In the genomic region with DNA sequence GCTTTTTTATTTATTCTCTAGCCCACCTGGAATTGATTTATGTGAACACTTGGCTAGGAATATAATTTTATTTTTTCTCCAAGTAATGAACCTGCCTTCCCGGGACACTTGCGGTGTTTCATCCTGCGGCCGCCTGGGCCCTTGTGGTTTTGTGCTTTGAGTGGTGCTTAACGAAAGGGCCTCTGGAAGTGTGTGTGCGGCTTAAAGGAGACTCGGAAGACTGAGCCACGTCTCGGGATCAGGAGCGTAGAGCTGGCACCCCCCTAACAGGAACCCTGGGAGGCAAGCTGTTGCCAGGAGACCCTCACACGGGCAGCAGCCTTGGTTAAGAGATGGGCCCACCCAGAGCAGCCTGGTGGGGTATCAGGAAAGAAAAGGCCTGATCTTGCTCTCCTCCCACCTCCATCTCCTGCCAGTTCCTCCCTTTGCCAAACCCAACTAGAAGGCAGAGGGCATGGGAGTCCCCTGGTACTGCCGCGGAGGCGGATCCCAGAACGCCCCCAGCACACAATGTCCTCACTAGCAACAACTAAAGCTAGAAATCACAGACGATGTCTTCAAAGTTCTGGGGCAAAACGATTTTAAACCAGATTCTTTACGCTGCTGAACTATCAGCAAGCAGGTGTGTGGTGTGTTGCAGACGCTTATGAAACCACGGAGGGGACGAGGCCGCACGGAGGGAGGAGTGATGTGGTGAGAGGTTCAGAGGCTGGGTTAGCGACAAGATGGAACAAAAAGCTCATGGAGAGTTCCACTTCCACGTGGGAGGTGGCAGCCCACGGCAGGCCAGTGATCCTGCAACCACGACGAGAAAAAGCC, we compare ENCODE assay signal across 15 cellular contexts.
DNase-seq lines count a peak whose midpoint lies in the region; ATAC-seq and TF ChIP-seq lines count a peak whose summit lies in the region.
"Had no signal": no experiment of that assay in that cellular context is flagged by ENCODE, and none has a peak within 500 bp of the region (broad histone marks: within the 10 kb centered on the region; RNA-seq: fewer than 3 reads in every experiment).

No MANE protein-coding gene starts in this region.

- H3K9me3 ChIP-seq in hepatocyte (ENCODE audit: low read depth) = no peaks in the 10 kb centered on the region
- H3K9me3 ChIP-seq: ovary, testis had no signal

- peaks cover 9% of the 10 kb centered on the region for H3K4me1 Mint-ChIP-seq in activated T-cell treated with anti-CD3 and anti-CD28 coated beads, Interleukin-2, amount 50 U/mL, for 72 hours (ENCODE audit: low read depth)
- peaks cover 8% of the 10 kb centered on the region for H3K4me1 Mint-ChIP-seq in activated T-cell treated with anti-CD3 and anti-CD28 coated beads, Interleukin-2, amount 50 U/mL, for 24 hours (ENCODE audit: low read depth)
- H3K4me1 Mint-ChIP-seq in activated CD8-positive, alpha-beta T cell treated with anti-CD3 and anti-CD28 coated beads, Interleukin-2, amount 10 ng/mL, durations not matched to agents 7 days and 5 days (ENCODE audit: low read depth) = peaks cover 5% of the 10 kb centered on the region
- peaks cover 19% of the 10 kb centered on the region for H3K4me1 Mint-ChIP-seq in stimulated activated naive CD8-positive, alpha-beta T cell treated with anti-CD3 and anti-CD28 coated beads, Interleukin-15, amount 100 ng/mL, for 72 hours
- H3K4me1 Mint-ChIP-seq: T-helper 17 cell had no signal

- H2AFZ ChIP-seq in hepatocyte = no peak overlapping the region

- no peaks in the 10 kb centered on the region for H3K27me3 ChIP-seq in hepatocyte
- no peaks in the 10 kb centered on the region for H3K27me3 ChIP-seq in foreskin keratinocyte
- H3K27me3 ChIP-seq: ovary, testis had no signal

- POLR2A ChIA-PET in activated CD8-positive, alpha-beta T cell treated with anti-CD3 and anti-CD28 coated beads, Interleukin-2, amount 10 ng/mL, durations not matched to agents 7 days and 5 days (lab: Charles Lee) = no interaction called here

- H3K27ac Mint-ChIP-seq in activated T-cell treated with anti-CD3 and anti-CD28 coated beads, Interleukin-2, amount 50 U/mL, for 72 hours = no peak overlapping the region
- H3K27ac Mint-ChIP-seq in activated T-cell treated with anti-CD3 and anti-CD28 coated beads, Interleukin-2, amount 50 U/mL, for 24 hours = no peak overlapping the region
- no peak overlapping the region for H3K27ac Mint-ChIP-seq in activated CD8-positive, alpha-beta T cell treated with anti-CD3 and anti-CD28 coated beads, Interleukin-2, amount 10 ng/mL, durations not matched to agents 7 days and 5 days
- H3K27ac Mint-ChIP-seq in stimulated activated naive CD8-positive, alpha-beta T cell treated with anti-CD3 and anti-CD28 coated beads, Interleukin-15, amount 100 ng/mL, for 72 hours = no peak overlapping the region
- H3K27ac Mint-ChIP-seq: T-helper 17 cell had no signal

- H3K27me3 Mint-ChIP-seq in activated T-cell treated with anti-CD3 and anti-CD28 coated beads, Interleukin-2, amount 50 U/mL, for 72 hours (ENCODE audit: low read depth) = peaks cover 9% of the 10 kb centered on the region
- peaks cover 15% of the 10 kb centered on the region for H3K27me3 Mint-ChIP-seq in activated T-cell treated with anti-CD3 and anti-CD28 coated beads, Interleukin-2, amount 50 U/mL, for 24 hours
- peaks cover 12% of the 10 kb centered on the region for H3K27me3 Mint-ChIP-seq in activated CD8-positive, alpha-beta T cell treated with anti-CD3 and anti-CD28 coated beads, Interleukin-2, amount 10 ng/mL, durations not matched to agents 7 days and 5 days (ENCODE audit: low read depth)
- peaks cover 34% of the 10 kb centered on the region for H3K27me3 Mint-ChIP-seq in stimulated activated naive CD8-positive, alpha-beta T cell treated with anti-CD3 and anti-CD28 coated beads, Interleukin-15, amount 100 ng/mL, for 72 hours

- H3K27ac ChIP-seq in hepatocyte (peak overlapping the region; percentile 8), foreskin keratinocyte (no peak overlapping the region)

- H3K9me2 ChIP-seq in hepatocyte (replicated peaks; ENCODE audit: insufficient read depth) = no peaks in the 10 kb centered on the region

- H3K4me3 ChIP-seq in hepatocyte = no peak overlapping the region
- H3K4me3 ChIP-seq: ovary, testis had no signal

- H3K4me2 ChIP-seq in hepatocyte = no peak overlapping the region

- no peaks in the 10 kb centered on the region for H3K36me3 ChIP-seq in hepatocyte (replicated peaks; ENCODE audit: insufficient read depth, low read depth)
- H3K36me3 ChIP-seq: ovary had no signal

- H3K9me3 Mint-ChIP-seq in activated T-cell treated with anti-CD3 and anti-CD28 coated beads, Interleukin-2, amount 50 U/mL, for 72 hours = no peaks in the 10 kb centered on the region
- peaks cover 2% of the 10 kb centered on the region for H3K9me3 Mint-ChIP-seq in activated T-cell treated with anti-CD3 and anti-CD28 coated beads, Interleukin-2, amount 50 U/mL, for 24 hours
- peaks cover 5% of the 10 kb centered on the region for H3K9me3 Mint-ChIP-seq in activated CD8-positive, alpha-beta T cell treated with anti-CD3 and anti-CD28 coated beads, Interleukin-2, amount 10 ng/mL, durations not matched to agents 7 days and 5 days (ENCODE audit: insufficient read depth)
- H3K9me3 Mint-ChIP-seq in stimulated activated naive CD8-positive, alpha-beta T cell treated with anti-CD3 and anti-CD28 coated beads, Interleukin-15, amount 100 ng/mL, for 72 hours = peaks cover 0 to 14% of the 10 kb centered on the region in 2 donors

- DNase-seq in activated T-cell treated with anti-CD3 and anti-CD28 coated beads, Interleukin-2, amount 50 U/mL, for 72 hours = peak in 1 of 2 donors; percentile 40
- DNase-seq in activated T-cell treated with anti-CD3 and anti-CD28 coated beads, Interleukin-2, amount 50 U/mL, for 24 hours = no peak
- no peak for DNase-seq in activated CD8-positive, alpha-beta T cell treated with anti-CD3 and anti-CD28 coated beads, Interleukin-2, amount 10 ng/mL, durations not matched to agents 7 days and 5 days
- DNase-seq in hepatocyte (ENCODE audit: low spot score) (no peak), foreskin keratinocyte (no peak), amniotic stem cell (lab: John Stamatoyannopoulos, UW) (no peak)
- peak; percentile 45 to 60 for DNase-seq in stimulated activated naive CD8-positive, alpha-beta T cell treated with anti-CD3 and anti-CD28 coated beads, Interleukin-15, amount 100 ng/mL, for 72 hours
- DNase-seq: dermis blood vessel endothelial cell, Kasumi-1, NCI-H1930, NCI-H748 treated with DMSO at 0.1 percent for 48 hours, T-helper 17 cell, testis had no signal

- TF ChIP-seq CTCF in hepatocyte (IDR thresholded peaks at IDR 0.05; ENCODE audit: poor library complexity) (no peak), foreskin keratinocyte (conservative IDR thresholded peaks at IDR 0.05) (no peak)

- ATAC-seq in activated T-cell treated with anti-CD3 and anti-CD28 coated beads, Interleukin-2, amount 50 U/mL, for 72 hours (replicated peaks in 1 of 2) = peak; percentile 70 to 81
- peak; percentile 53 for ATAC-seq in activated CD8-positive, alpha-beta T cell treated with anti-CD3 and anti-CD28 coated beads, Interleukin-2, amount 10 ng/mL, durations not matched to agents 7 days and 5 days
- peak; percentile 84 for ATAC-seq in stimulated activated naive CD8-positive, alpha-beta T cell treated with anti-CD3 and anti-CD28 coated beads, Interleukin-15, amount 100 ng/mL, for 72 hours
- ATAC-seq in GM18498 (IDR thresholded peaks at IDR 0.05; ENCODE audit: unreplicated experiment) (no peak), foreskin keratinocyte (no peak)
- ATAC-seq: T-helper 17 cell had no signal

- 79% methylated on average over 28 of the region's 28 CpGs for WGBS in hepatocyte (ENCODE audit: low lambda C conversion rate, missing lambda C conversion rate)

- H4K20me1 ChIP-seq in hepatocyte (ENCODE audit: insufficient read depth, poor library complexity, severe bottlenecking) = no peaks in the 10 kb centered on the region

- peaks cover 0 to 3% of the 10 kb centered on the region in 2 donors for H3K36me3 Mint-ChIP-seq in activated T-cell treated with anti-CD3 and anti-CD28 coated beads, Interleukin-2, amount 50 U/mL, for 72 hours (ENCODE audit: insufficient read depth in 2 of 2)
- H3K36me3 Mint-ChIP-seq in activated T-cell treated with anti-CD3 and anti-CD28 coated beads, Interleukin-2, amount 50 U/mL, for 24 hours (ENCODE audit: low read depth) = no peaks in the 10 kb centered on the region
- no peaks in the 10 kb centered on the region for H3K36me3 Mint-ChIP-seq in activated CD8-positive, alpha-beta T cell treated with anti-CD3 and anti-CD28 coated beads, Interleukin-2, amount 10 ng/mL, durations not matched to agents 7 days and 5 days (ENCODE audit: low read depth)

- H3K79me2 ChIP-seq in hepatocyte = no peaks in the 10 kb centered on the region

- H3K4me1 ChIP-seq in hepatocyte (ENCODE audit: insufficient read depth) (peaks cover 5% of the 10 kb centered on the region), foreskin keratinocyte (no peaks in the 10 kb centered on the region)

- peak overlapping the region in 1 of 2 donors; percentile 5 for H3K4me3 Mint-ChIP-seq in activated T-cell treated with anti-CD3 and anti-CD28 coated beads, Interleukin-2, amount 50 U/mL, for 72 hours
- H3K4me3 Mint-ChIP-seq in activated T-cell treated with anti-CD3 and anti-CD28 coated beads, Interleukin-2, amount 50 U/mL, for 24 hours = no peak overlapping the region
- no peak overlapping the region for H3K4me3 Mint-ChIP-seq in activated CD8-positive, alpha-beta T cell treated with anti-CD3 and anti-CD28 coated beads, Interleukin-2, amount 10 ng/mL, durations not matched to agents 7 days and 5 days
- peak overlapping the region in 1 of 2 donors; percentile 56 for H3K4me3 Mint-ChIP-seq in stimulated activated naive CD8-positive, alpha-beta T cell treated with anti-CD3 and anti-CD28 coated beads, Interleukin-15, amount 100 ng/mL, for 72 hours
- H3K4me3 Mint-ChIP-seq: T-helper 17 cell had no signal

- CTCF ChIA-PET in activated CD8-positive, alpha-beta T cell treated with anti-CD3 and anti-CD28 coated beads, Interleukin-2, amount 10 ng/mL, durations not matched to agents 7 days and 5 days (lab: Charles Lee) = interaction anchor here (1.1 kb wide), 1 partner anchor 184 kb away, joined by 4 read pairs; no protein-coding TSS in a partner anchor

Comparison
In these comparisons a context has a peak if more than half of its experiments do, and no peak if none do; other contexts are left out.
1. ATAC-seq: peak in activated T-cell treated with anti-CD3 and anti-CD28 coated beads, Interleukin-2, amount 50 U/mL, for 72 hours (2 of 2), activated CD8-positive, alpha-beta T cell treated with anti-CD3 and anti-CD28 coated beads, Interleukin-2, amount 10 ng/mL, durations not matched to agents 7 days and 5 days (single experiment) and stimulated activated naive CD8-positive, alpha-beta T cell treated with anti-CD3 and anti-CD28 coated beads, Interleukin-15, amount 100 ng/mL, for 72 hours (single experiment); none in GM18498 (single experiment) and foreskin keratinocyte (single experiment).
2. DNase-seq: peak in stimulated activated naive CD8-positive, alpha-beta T cell treated with anti-CD3 and anti-CD28 coated beads, Interleukin-15, amount 100 ng/mL, for 72 hours (2 of 2); none in activated T-cell treated with anti-CD3 and anti-CD28 coated beads, Interleukin-2, amount 50 U/mL, for 24 hours (single experiment), activated CD8-positive, alpha-beta T cell treated with anti-CD3 and anti-CD28 coated beads, Interleukin-2, amount 10 ng/mL, durations not matched to agents 7 days and 5 days (single experiment), hepatocyte (single experiment), foreskin keratinocyte (0 of 2) and amniotic stem cell (single experiment).